Comparison of ENCODE assay signal across 8 cellular contexts in the genomic region with DNA sequence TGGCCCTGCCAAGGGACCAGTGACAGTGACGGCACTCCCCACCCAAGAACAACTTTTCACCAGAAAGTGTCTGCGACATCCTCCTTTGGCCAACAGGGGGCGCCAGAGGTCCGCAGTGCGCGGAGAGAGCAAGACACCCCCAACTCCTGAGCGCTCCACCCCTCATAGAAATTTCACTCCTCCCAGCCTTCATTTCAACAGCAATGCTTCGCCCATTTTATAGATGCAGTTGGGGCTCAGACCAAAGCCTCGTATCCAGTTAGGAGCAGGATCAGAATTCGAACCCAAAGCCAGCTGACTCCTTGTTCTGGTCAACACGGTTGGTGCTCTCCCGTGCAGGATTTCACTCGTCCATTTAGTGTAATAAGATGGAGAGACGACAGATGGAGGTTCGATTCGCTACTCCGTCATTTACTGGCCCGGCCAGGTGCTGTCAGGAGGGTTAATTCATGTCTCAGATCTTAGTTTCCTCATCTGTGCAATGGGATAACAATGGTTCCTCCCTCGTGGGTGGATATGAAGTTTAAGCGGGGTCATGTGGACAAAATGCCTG. TPM values are rescaled to one million over a fixed set of nuclear protein-coding genes. Genes with fewer than 3 reads are reported as not detected.
DNase-seq lines count a peak whose midpoint lies in the region; ATAC-seq and TF ChIP-seq lines count a peak whose summit lies in the region.

No MANE protein-coding gene starts in this region.

- H3K27me3 Mint-ChIP-seq in CD14-positive monocyte (ENCODE audit: low read depth in 3 of 3): peaks cover 25 to 44% (median 30%) of the 10 kb centered on the region in 3 donors
- H3K27me3 Mint-ChIP-seq in endothelial cell (ENCODE audit: unreplicated experiment): peaks cover 8% of the 10 kb centered on the region

- H3K9me3 Mint-ChIP-seq in CD14-positive monocyte (peaks cover 0 to 11% (median 0%) of the 10 kb centered on the region in 7 donors), endothelial cell (ENCODE audit: unreplicated experiment) (no peaks in the 10 kb centered on the region)

- no peak for ATAC-seq in GM18861 (IDR thresholded peaks at IDR 0.05; ENCODE audit: unreplicated experiment)

- peak; percentile 66 for DNase-seq in CD14-positive monocyte (ENCODE audit: low spot score)
- peak; percentile 38 for DNase-seq in HS-5 (ENCODE audit: low read depth)
- DNase-seq in NOMO-1 treated with DMSO at 0.1 percent for 48 hours (lab: John Stamatoyannopoulos, UW; ENCODE audit: unreplicated experiment): peak; percentile 84
- peak; percentile 45 for DNase-seq in activated CD8-positive, alpha-beta memory T cell treated with anti-CD3 and anti-CD28 coated beads, Interleukin-2, amount 50 U/mL, for 1 hour (ENCODE audit: extremely low read depth)
- DNase-seq in endothelial cell (ENCODE audit: low spot score): peak; percentile 84
- DNase-seq in middle frontal gyrus (ENCODE audit: extremely low spot score, low spot score): peak; percentile 70
- DNase-seq in stimulated activated CD8-positive, alpha-beta memory T cell treated with anti-CD3 and anti-CD28 coated beads, Interleukin-4, amount 100 ng/mL, for 24 hours (ENCODE audit: low read depth): peak; percentile 64

- TF ChIP-seq CTCF in CD14-positive monocyte (IDR thresholded peaks at IDR 0.05) (peak; percentile 94), endothelial cell (IDR thresholded peaks at IDR 0.05; ENCODE audit: unreplicated experiment) (peak; percentile 99)

- peaks cover 12% of the 10 kb centered on the region in 2 donors for H3K36me3 Mint-ChIP-seq in CD14-positive monocyte
- H3K36me3 Mint-ChIP-seq in endothelial cell (ENCODE audit: low read depth, unreplicated experiment): peaks cover 11% of the 10 kb centered on the region

- H3K27ac Mint-ChIP-seq in CD14-positive monocyte (peak overlapping the region in 1 of 7 donors; percentile 1), endothelial cell (ENCODE audit: unreplicated experiment) (no peak overlapping the region)

- H3K4me3 Mint-ChIP-seq in CD14-positive monocyte (peak overlapping the region; percentile 34 to 87), endothelial cell (ENCODE audit: unreplicated experiment) (peak overlapping the region; percentile 48)

- H3K4me1 Mint-ChIP-seq in CD14-positive monocyte (peaks cover 34% of the 10 kb centered on the region), endothelial cell (ENCODE audit: unreplicated experiment) (peaks cover 15% of the 10 kb centered on the region)

- intact Hi-C loops in CD14-positive monocyte (cut with micrococcal nuclease): loop anchor here (1.0 to 5.0 kb wide), 6 partner anchors 15 to 389 kb away; partner anchors contain the start of gene MLEC (in 1 of the 2)

RNA-seq across cellular contexts. Expression of gene POP5, which starts 2.4 kb away (rescaled TPM):
- polyA plus RNA-seq in CD14-positive monocyte: 10 to 100 TPM; 57.2 to 61.2 TPM
- 17.8 TPM for total RNA-seq in endothelial cell (ENCODE audit: unreplicated experiment)

RNA-seq across cellular contexts. Expression of gene RNF10, which starts 49.4 kb away (rescaled TPM):
- polyA plus RNA-seq in CD14-positive monocyte: 100 to 1,000 TPM in 1 of 2 donors, 10 to 100 TPM in 1; 62.4 to 106 TPM
- 157 TPM for total RNA-seq in endothelial cell (ENCODE audit: unreplicated experiment)

RNA-seq across cellular contexts. Expression of gene COQ5, which starts 54.6 kb away (rescaled TPM):
- 10 to 100 TPM; 30.6 to 38.9 TPM for polyA plus RNA-seq in CD14-positive monocyte
- total RNA-seq in endothelial cell (ENCODE audit: unreplicated experiment): 27.2 TPM

RNA-seq across cellular contexts. Expression of gene CABP1, which starts 56.9 kb away (rescaled TPM):
- polyA plus RNA-seq in CD14-positive monocyte: under 1 TPM in 1 of 2 donors, not detected in 1; 0.19 TPM
- total RNA-seq in endothelial cell (ENCODE audit: unreplicated experiment): not detected
